11 cellular contexts compared by ENCODE assay signal in genomic region chr17:50154604-50155003, GRCh38. TPM values are rescaled to one million over a fixed set of nuclear protein-coding genes. Genes with fewer than 3 reads are reported as not detected.
DNase-seq lines count a peak whose midpoint lies in the region; ATAC-seq, FAIRE-seq and TF ChIP-seq lines count a peak whose summit lies in the region.
"Had no signal": no experiment of that assay in that cellular context is flagged by ENCODE, and none has a peak within 500 bp of the region (broad histone marks: within the 10 kb centered on the region; RNA-seq: fewer than 3 reads in every experiment).

No MANE protein-coding gene starts in this region.

- no peak for DNase-seq in SK-N-SH
- DNase-seq in coronary artery (ENCODE audit: low spot score): no peak
- DNase-seq in suprapubic skin (ENCODE audit: low spot score in 2 of 2): no peak
- DNase-seq in DMS53 (lab: John Stamatoyannopoulos, UW): no peak
- no peak for DNase-seq in RCC 7860 (ENCODE audit: low spot score)
- DNase-seq in SK-N-DZ (ENCODE audit: low spot score): no peak
- DNase-seq: NCI-H1436 treated with DMSO at 0.1 percent for 48 hours had no signal

- TF ChIP-seq RAD21 in SK-N-SH (IDR thresholded peaks at IDR 0.05; ENCODE audit: low read length): no peak

- H3K9me3 ChIP-seq in SK-N-SH (no peaks in the 10 kb centered on the region), suprapubic skin (no peaks in the 10 kb centered on the region)

- TF ChIP-seq POLR2A in suprapubic skin (IDR thresholded peaks at IDR 0.05): no peak

- WGBS in SK-N-SH (ENCODE audit: low lambda C conversion rate): 82% methylated on average over 1 of the region's 1 CpG
- WGBS in suprapubic skin: 21% methylated on average over 1 of the region's 1 CpG

- peak overlapping the region; percentile 36; the same call in 1 of the 2 replicates for H3K4me2 ChIP-seq in SK-N-SH

- H3K4me3 ChIP-seq in SK-N-SH (ENCODE audit: low read depth in 2 of 2, low read length in 1 of 2) (no peak overlapping the region), coronary artery (no peak overlapping the region), suprapubic skin (no peak overlapping the region)

- no peaks in the 10 kb centered on the region; the same call in 1 of the 2 replicates for H4K20me1 ChIP-seq in SK-N-SH (ENCODE audit: insufficient read depth)

- no peak for TF ChIP-seq EP300 in SK-N-SH (IDR thresholded peaks at IDR 0.05; ENCODE audit: borderline replicate concordance in 1 of 2, low read depth in 1 of 2, low read length in 1 of 2)
- no peak for TF ChIP-seq EP300 in suprapubic skin (IDR thresholded peaks at IDR 0.05)

- H3K27me3 ChIP-seq in SK-N-SH (ENCODE audit: insufficient read depth) (no peaks in the 10 kb centered on the region), suprapubic skin (no peaks in the 10 kb centered on the region)

- H3F3A ChIP-seq in SK-N-SH (replicated peaks; ENCODE audit: insufficient read depth): peaks cover 24% of the 10 kb centered on the region

- H3K4me1 ChIP-seq in SK-N-SH (ENCODE audit: control insufficient read depth in 1 of 2, insufficient read depth in 2 of 2, low read depth in 1 of 2, low read length in 1 of 2) (peaks cover 23 to 34% of the 10 kb centered on the region in 2 experiments; a peak in 3 of 4 replicates), suprapubic skin (peaks cover 58% of the 10 kb centered on the region)

- no peak for ATAC-seq in SK-N-SH treated with all-trans-retinoic acid at 6 μM for 48 hours
- ATAC-seq in HG02938 (IDR thresholded peaks at IDR 0.05; ENCODE audit: unreplicated experiment): peak; percentile 36

- no peaks in the 10 kb centered on the region for H3K36me3 ChIP-seq in SK-N-SH (replicated peaks in 1 of 2; ENCODE audit: control insufficient read depth in 1 of 2, insufficient read depth in 2 of 2, low read length in 1 of 2)
- H3K36me3 ChIP-seq in suprapubic skin: no peaks in the 10 kb centered on the region

- H2AFZ ChIP-seq in SK-N-SH (ENCODE audit: low read depth): peak overlapping the region; percentile 44

- TF ChIP-seq CTCF in SK-N-SH (IDR thresholded peaks at IDR 0.05) (no peak), coronary artery (IDR thresholded peaks at IDR 0.05) (no peak), suprapubic skin (IDR thresholded peaks at IDR 0.05) (no peak)

- peaks cover 12% of the 10 kb centered on the region for H3K79me2 ChIP-seq in SK-N-SH (ENCODE audit: insufficient read depth)

- peak overlapping the region in 1 of 2 experiments; percentile 63; a peak in 2 of 4 replicates for H3K27ac ChIP-seq in SK-N-SH (ENCODE audit: low read depth in 2 of 2, low read length in 1 of 2)
- H3K27ac ChIP-seq in coronary artery: peak overlapping the region; percentile 85 to 94
- H3K27ac ChIP-seq in suprapubic skin: peak overlapping the region; percentile 81
- H3K27ac ChIP-seq: 22Rv1 had no signal

- H3K9me2 ChIP-seq in SK-N-SH: no peaks in the 10 kb centered on the region

- CTCF ChIA-PET in SK-N-SH (lab: Yijun Ruan, JAX): interaction anchor here (1.3 to 12.8 kb wide), 7 partner anchors 9 to 60 kb away, joined by 4 to 169 read pairs (median 12); partner anchors contain the start of gene COL1A1

- no peak for FAIRE-seq in RCC 7860 (lab: Jason Lieb, UNC)

- no peak overlapping the region for H3K9ac ChIP-seq in SK-N-SH

- POLR2A ChIA-PET in SK-N-SH (lab: Yijun Ruan, JAX): no interaction called here

TF ChIP-seq in SK-N-SH, 30 proteins besides CTCF, POLR2A, EP300 and RAD21 (continues in another document):
- TF ChIP-seq FOXM1 (IDR thresholded peaks at IDR 0.05; ENCODE audit: low read depth): no peak
- TF ChIP-seq NRF1 (IDR thresholded peaks at IDR 0.05; ENCODE audit: low read depth, low read length): no peak
- TF ChIP-seq REST (IDR thresholded peaks at IDR 0.05; ENCODE audit: low read depth, low read length): no peak

TF ChIP-seq in SK-N-SH treated with all-trans-retinoic acid at 6 μM for 48 hours, 23 proteins besides CTCF, POLR2A, EP300 and RAD21 (continues in another document):
- TF ChIP-seq RARB (CRISPR knock-in tag; IDR thresholded peaks at IDR 0.05) (no peak), ZNF8 (CRISPR knock-in tag; IDR thresholded peaks at IDR 0.05) (no peak), OSR1 (CRISPR knock-in tag; IDR thresholded peaks at IDR 0.05) (no peak), ARNTL (CRISPR knock-in tag; IDR thresholded peaks at IDR 0.05; ENCODE audit: borderline replicate concordance, low read depth) (no peak), ZNF70 (CRISPR knock-in tag; IDR thresholded peaks at IDR 0.05) (no peak), ZFP30 (CRISPR knock-in tag; IDR thresholded peaks at IDR 0.05) (no peak), ISL1 (CRISPR knock-in tag; IDR thresholded peaks at IDR 0.05) (no peak), BACH2 (CRISPR knock-in tag; IDR thresholded peaks at IDR 0.05; ENCODE audit: borderline replicate concordance) (no peak), PPARA (CRISPR knock-in tag; IDR thresholded peaks at IDR 0.05; ENCODE audit: borderline replicate concordance) (no peak), TCF4 (CRISPR knock-in tag; IDR thresholded peaks at IDR 0.05; ENCODE audit: borderline replicate concordance) (no peak), GLIS3 (CRISPR knock-in tag; IDR thresholded peaks at IDR 0.05) (no peak), TSHZ2 (CRISPR knock-in tag; IDR thresholded peaks at IDR 0.05) (no peak), CSRNP3 (CRISPR knock-in tag; IDR thresholded peaks at IDR 0.05) (no peak)

RNA-seq across cellular contexts. Expression of gene PPP1R9B, which starts 4.1 kb away (rescaled TPM):
- polyA plus RNA-seq in SK-N-SH (2012; rRNA removed): 26.9 and 35.2 TPM in 2 replicates
- 19.8 and 24.9 TPM in 2 replicates for polyA plus RNA-seq in SK-N-SH (2012; cell fraction: cytosol; rRNA removed)
- 65.0 and 65.1 TPM in 2 replicates for polyA plus RNA-seq in SK-N-SH (2012; cell fraction: nucleus; rRNA removed)
- total RNA-seq in suprapubic skin: 10 to 100 TPM; 21.5 to 26.2 (median 23.7) TPM
- polyA plus RNA-seq in SK-N-DZ (2014; cell fraction: cytosol; rRNA removed): 13.1 and 25.6 TPM in 2 replicates
- 37.4 and 48.4 TPM in 2 replicates for polyA plus RNA-seq in SK-N-DZ (2014; cell fraction: nucleus; rRNA removed)

RNA-seq across cellular contexts. Expression of gene SGCA, which starts 11.2 kb away (rescaled TPM):
- 0.29 TPM in 1 of 2 replicates, not detected in the other for polyA plus RNA-seq in SK-N-SH (2012; rRNA removed)
- 0.04 and 0.07 TPM in 2 replicates for polyA plus RNA-seq in SK-N-SH (2012; cell fraction: cytosol; rRNA removed)
- polyA plus RNA-seq in SK-N-SH (2012; cell fraction: nucleus; rRNA removed): 0.11 and 0.15 TPM in 2 replicates
- 1 to 10 TPM; 2.1 to 5.8 (median 4.0) TPM for total RNA-seq in suprapubic skin
- 5.8 and 7.2 TPM in 2 replicates for polyA plus RNA-seq in SK-N-DZ (2014; cell fraction: cytosol; rRNA removed)
- 2.3 and 5.0 TPM in 2 replicates for polyA plus RNA-seq in SK-N-DZ (2014; cell fraction: nucleus; rRNA removed)
- total RNA-seq: RPMI7951 had no signal

RNA-seq across cellular contexts. Expression of gene SAMD14, which starts 24.6 kb away (rescaled TPM):
- polyA plus RNA-seq in SK-N-SH (2012; rRNA removed): 2.8 and 3.4 TPM in 2 replicates
- polyA plus RNA-seq in SK-N-SH (2012; cell fraction: cytosol; rRNA removed): 1.2 and 2.0 TPM in 2 replicates
- polyA plus RNA-seq in SK-N-SH (2012; cell fraction: nucleus; rRNA removed): 12.4 and 16.5 TPM in 2 replicates
- total RNA-seq in suprapubic skin: under 1 TPM in 1 of 4 donors, not detected in 3; 0.68 TPM
- polyA plus RNA-seq in SK-N-DZ (2014; cell fraction: cytosol; rRNA removed): 24.3 and 33.6 TPM in 2 replicates
- 64.8 and 91.0 TPM in 2 replicates for polyA plus RNA-seq in SK-N-DZ (2014; cell fraction: nucleus; rRNA removed)

RNA-seq across cellular contexts. Expression of gene COL1A1, which starts 46.8 kb away (rescaled TPM):
- polyA plus RNA-seq in SK-N-SH (2012; rRNA removed): 265 and 1,461 TPM in 2 replicates
- 757 and 1,045 TPM in 2 replicates for polyA plus RNA-seq in SK-N-SH (2012; cell fraction: cytosol; rRNA removed)
- polyA plus RNA-seq in SK-N-SH (2012; cell fraction: nucleus; rRNA removed): 2,732 and 4,628 TPM in 2 replicates
- total RNA-seq in suprapubic skin: 10 to 100 TPM; 19.2 to 56.8 (median 33.1) TPM
- polyA plus RNA-seq in SK-N-DZ (2014; cell fraction: cytosol; rRNA removed): 1.2 and 1.4 TPM in 2 replicates
- polyA plus RNA-seq in SK-N-DZ (2014; cell fraction: nucleus; rRNA removed): 0.64 and 7.9 TPM in 2 replicates

RNA-seq across cellular contexts. Expression of gene PDK2, which starts 59.5 kb away (rescaled TPM):
- polyA plus RNA-seq in SK-N-SH (2012; rRNA removed): 96.1 and 124 TPM in 2 replicates
- 41.5 and 62.1 TPM in 2 replicates for polyA plus RNA-seq in SK-N-SH (2012; cell fraction: cytosol; rRNA removed)
- 123 and 147 TPM in 2 replicates for polyA plus RNA-seq in SK-N-SH (2012; cell fraction: nucleus; rRNA removed)
- 100 to 1,000 TPM in 2 of 4 donors, 10 to 100 TPM in 2; 33.2 to 114 (median 69.6) TPM for total RNA-seq in suprapubic skin
- 24.2 and 27.4 TPM in 2 replicates for polyA plus RNA-seq in SK-N-DZ (2014; cell fraction: cytosol; rRNA removed)
- 17.1 and 34.6 TPM in 2 replicates for polyA plus RNA-seq in SK-N-DZ (2014; cell fraction: nucleus; rRNA removed)
